ENCODE assay signal across 1 cellular context in genomic region chr10:121043124-121043849, GRCh38.
TF ChIP-seq lines count a peak whose summit lies in the region.

No MANE protein-coding gene starts in this region.

TF ChIP-seq in HepG2, 621 proteins besides CTCF, POLR2A, EP300 and RAD21 (continued from another document and continues in another):
- TF ChIP-seq MAZ (IDR thresholded peaks at IDR 0.05; ENCODE audit: borderline replicate concordance, low read depth, low read length) (no peak), MAZ (CRISPR knock-in tag; IDR thresholded peaks at IDR 0.05; ENCODE audit: low read depth) (peak; percentile 61), ZNF224 (CRISPR knock-in tag; IDR thresholded peaks at IDR 0.05) (no peak), HCFC1 (IDR thresholded peaks at IDR 0.05; ENCODE audit: low read depth, low read length) (no peak), SALL2 (CRISPR knock-in tag; IDR thresholded peaks at IDR 0.05) (0 out of 2 replicates have a peak, but pooled peaks have one; percentile 37), TRIM22 (IDR thresholded peaks at IDR 0.05) (no peak), ZBTB21 (CRISPR knock-in tag; IDR thresholded peaks at IDR 0.05) (no peak), USF2 (IDR thresholded peaks at IDR 0.05; ENCODE audit: low read depth, low read length) (peak; percentile 47), USF2 (CRISPR knock-in tag; IDR thresholded peaks at IDR 0.05; ENCODE audit: borderline replicate concordance) (no peak; the same call in 1 of the 2 replicates), ZNF879 (CRISPR knock-in tag; IDR thresholded peaks at IDR 0.05) (no peak), ZNF574 (CRISPR knock-in tag; IDR thresholded peaks at IDR 0.05) (peak; percentile 66), HOXA3 (CRISPR knock-in tag; IDR thresholded peaks at IDR 0.05) (peak; percentile 87; the same call in 1 of the 2 replicates), THAP11 (CRISPR knock-in tag; IDR thresholded peaks at IDR 0.05) (peak; percentile 54), ZNF652 (CRISPR knock-in tag; IDR thresholded peaks at IDR 0.05; ENCODE audit: borderline replicate concordance, low read depth) (peak; percentile 37; the same call in 1 of the 2 replicates), ARID2 (CRISPR knock-in tag; IDR thresholded peaks at IDR 0.05; ENCODE audit: borderline replicate concordance) (0 out of 2 replicates have a peak, but pooled peaks have one; percentile 25), ARNT (IDR thresholded peaks at IDR 0.05) (no peak), CREM (IDR thresholded peaks at IDR 0.05) (peak; percentile 54; the same call in 1 of the 2 replicates), CREM (CRISPR knock-in tag; IDR thresholded peaks at IDR 0.05) (no peak), SIX4 (CRISPR knock-in tag; IDR thresholded peaks at IDR 0.05) (peak; percentile 56; the same call in 1 of the 2 replicates), ZNF790 (CRISPR knock-in tag; IDR thresholded peaks at IDR 0.05; ENCODE audit: borderline replicate concordance) (no peak), DNMT3B (CRISPR knock-in tag; conservative IDR thresholded peaks at IDR 0.05) (no peak), HES4 (CRISPR knock-in tag; IDR thresholded peaks at IDR 0.05; ENCODE audit: borderline replicate concordance) (no peak), GRHL1 (CRISPR knock-in tag; conservative IDR thresholded peaks at IDR 0.05) (no peak), MLLT10 (CRISPR knock-in tag; IDR thresholded peaks at IDR 0.05) (no peak), NKX3-1 (CRISPR knock-in tag; IDR thresholded peaks at IDR 0.05) (no peak), GATAD2A (CRISPR knock-in tag; IDR thresholded peaks at IDR 0.05) (peak; percentile 65; the same call in 1 of the 2 replicates), ZNF468 (CRISPR knock-in tag; IDR thresholded peaks at IDR 0.05) (no peak), NFIC (IDR thresholded peaks at IDR 0.05; ENCODE audit: low read length) (0 out of 2 replicates have a peak, but pooled peaks have one; percentile 52), ONECUT2 (CRISPR knock-in tag; IDR thresholded peaks at IDR 0.05) (no peak), ZNF383 (CRISPR knock-in tag; IDR thresholded peaks at IDR 0.05; ENCODE audit: borderline replicate concordance) (no peak), ZNF460 (CRISPR knock-in tag; IDR thresholded peaks at IDR 0.05; ENCODE audit: borderline replicate concordance) (peak; percentile 92), SP1 (IDR thresholded peaks at IDR 0.05) (no peak), SP1 (CRISPR knock-in tag; IDR thresholded peaks at IDR 0.05) (no peak), MED13 (CRISPR knock-in tag; IDR thresholded peaks at IDR 0.05) (0 out of 2 replicates have a peak, but pooled peaks have one; percentile 31), ESRRA (CRISPR knock-in tag; IDR thresholded peaks at IDR 0.05; ENCODE audit: low read depth) (peak; percentile 66; the same call in 1 of the 2 replicates), GZF1 (CRISPR knock-in tag; IDR thresholded peaks at IDR 0.05) (0 out of 2 replicates have a peak, but pooled peaks have one; percentile 7), TBL1XR1 (IDR thresholded peaks at IDR 0.05; ENCODE audit: borderline replicate concordance, low read length, partially characterized antibody) (peak; percentile 43), REL (CRISPR knock-in tag; conservative IDR thresholded peaks at IDR 0.05) (no peak), UBTF (CRISPR knock-in tag; IDR thresholded peaks at IDR 0.05) (peak; percentile 64), NCOA5 (CRISPR knock-in tag; IDR thresholded peaks at IDR 0.05) (no peak), ETV6 (CRISPR knock-in tag; conservative IDR thresholded peaks at IDR 0.05) (0 out of 2 replicates have a peak, but pooled peaks have one; percentile 42), MEIS1 (CRISPR knock-in tag; IDR thresholded peaks at IDR 0.05; ENCODE audit: borderline replicate concordance) (no peak), ZNF3 (CRISPR knock-in tag; IDR thresholded peaks at IDR 0.05) (0 out of 2 replicates have a peak, but pooled peaks have one; percentile 57), ATF7-NPFF (CRISPR knock-in tag; IDR thresholded peaks at IDR 0.05; ENCODE audit: low read depth) (no peak), HMG20A (CRISPR knock-in tag; IDR thresholded peaks at IDR 0.05; ENCODE audit: borderline replicate concordance) (peak; percentile 77), FOXO1 (CRISPR knock-in tag; IDR thresholded peaks at IDR 0.05) (peak; percentile 90), ZXDC (CRISPR knock-in tag; IDR thresholded peaks at IDR 0.05) (no peak), ZBTB8A (CRISPR knock-in tag; IDR thresholded peaks at IDR 0.05; ENCODE audit: borderline replicate concordance, low read depth) (no peak), HDAC2 (CRISPR knock-in tag; IDR thresholded peaks at IDR 0.05) (peak; percentile 79), CEBPG (CRISPR knock-in tag; IDR thresholded peaks at IDR 0.05) (peak; percentile 93), GATA4 (IDR thresholded peaks at IDR 0.05; ENCODE audit: borderline replicate concordance, low read depth) (peak; percentile 38; the same call in 1 of the 2 replicates), HNF1B (CRISPR knock-in tag; IDR thresholded peaks at IDR 0.05) (no peak), MEIS2 (CRISPR knock-in tag; IDR thresholded peaks at IDR 0.05) (peak; percentile 71), ZNF776 (CRISPR knock-in tag; IDR thresholded peaks at IDR 0.05) (no peak), IKZF4 (CRISPR knock-in tag; IDR thresholded peaks at IDR 0.05; ENCODE audit: borderline replicate concordance, low read depth, not compliant biosample characterization) (no peak), SAP130 (CRISPR knock-in tag; IDR thresholded peaks at IDR 0.05; ENCODE audit: low read depth) (peak; percentile 58), ZBTB33 (CRISPR knock-in tag; IDR thresholded peaks at IDR 0.05) (peak; percentile 12; the same call in 1 of the 2 replicates)
